Comparison of ENCODE assay signal across 8 cellular contexts in the genomic region with DNA sequence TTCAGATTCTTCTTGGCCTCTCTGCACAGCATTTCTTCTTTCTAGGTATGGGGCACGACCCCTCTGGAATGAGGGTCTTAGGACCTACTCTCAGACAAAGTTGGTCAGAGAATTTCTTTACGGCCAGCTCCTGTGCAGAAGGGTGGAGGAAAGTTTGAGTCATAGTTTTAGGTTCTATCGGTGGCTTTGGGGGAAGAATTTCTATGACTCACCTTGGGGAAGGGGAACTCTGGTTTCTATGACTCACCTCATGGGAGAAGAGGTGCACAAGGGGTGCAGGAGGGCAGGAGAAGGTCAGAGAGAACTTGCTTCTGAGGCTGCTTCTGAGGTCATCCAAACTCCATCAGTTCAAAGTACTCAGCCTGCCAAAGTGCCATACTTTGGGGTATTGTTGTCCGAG. TPM values are rescaled to one million over a fixed set of nuclear protein-coding genes. Genes with fewer than 3 reads are reported as not detected.
A peak's percentile ranks its signal among the peaks of the same experiment; 100 is the strongest.
DNase-seq lines count a peak whose midpoint lies in the region; ATAC-seq and TF ChIP-seq lines count a peak whose summit lies in the region.

No MANE protein-coding gene starts in this region.

- peak; percentile 66 for DNase-seq in glomerular visceral epithelial cell (ENCODE audit: extremely low spot score)
- no peak for DNase-seq in left colon
- no peak for DNase-seq in NCI-H187 (lab: John Stamatoyannopoulos, UW)
- DNase-seq in OCI-M1 (lab: John Stamatoyannopoulos, UW): no peak
- DNase-seq in UCSD-AML1 (lab: John Stamatoyannopoulos, UW; ENCODE audit: unreplicated experiment): no peak

- intact Hi-C loops in left colon (cut with DNase I, micrococcal nuclease): loop anchor here in 1 of 2 donors (10.0 kb wide), 1 partner anchor 1123 kb away; no protein-coding TSS in a partner anchor

- ATAC-seq in GM18511 (IDR thresholded peaks at IDR 0.05; ENCODE audit: unreplicated experiment) (peak; percentile 91), HG02852 (IDR thresholded peaks at IDR 0.05; ENCODE audit: unreplicated experiment) (peak; percentile 85), SK-N-SH treated with all-trans-retinoic acid at 6 μM for 48 hours (peak; percentile 26; the same call in 2 of the 3 replicates), left colon (no peak)

TF ChIP-seq in SK-N-SH treated with all-trans-retinoic acid at 6 μM for 48 hours, 23 proteins besides CTCF, POLR2A, EP300 and RAD21:
- TF ChIP-seq TCF4 (CRISPR knock-in tag; IDR thresholded peaks at IDR 0.05; ENCODE audit: borderline replicate concordance): no peak
- no peak for TF ChIP-seq ZNF70 (CRISPR knock-in tag; IDR thresholded peaks at IDR 0.05)
- no peak for TF ChIP-seq GLIS3 (CRISPR knock-in tag; IDR thresholded peaks at IDR 0.05)
- TF ChIP-seq CSDC2 (CRISPR knock-in tag; IDR thresholded peaks at IDR 0.05): no peak
- TF ChIP-seq, protein P1, sequence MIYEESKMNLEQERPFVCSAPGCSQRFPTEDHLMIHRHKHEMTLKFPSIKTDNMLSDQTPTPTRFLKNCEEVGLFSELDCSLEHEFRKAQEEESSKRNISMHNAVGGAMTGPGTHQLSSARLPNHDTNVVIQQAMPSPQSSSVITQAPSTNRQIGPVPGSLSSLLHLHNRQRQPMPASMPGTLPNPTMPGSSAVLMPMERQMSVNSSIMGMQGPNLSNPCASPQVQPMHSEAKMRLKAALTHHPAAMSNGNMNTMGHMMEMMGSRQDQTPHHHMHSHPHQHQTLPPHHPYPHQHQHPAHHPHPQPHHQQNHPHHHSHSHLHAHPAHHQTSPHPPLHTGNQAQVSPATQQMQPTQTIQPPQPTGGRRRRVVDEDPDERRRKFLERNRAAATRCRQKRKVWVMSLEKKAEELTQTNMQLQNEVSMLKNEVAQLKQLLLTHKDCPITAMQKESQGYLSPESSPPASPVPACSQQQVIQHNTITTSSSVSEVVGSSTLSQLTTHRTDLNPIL (CRISPR knock-in tag; IDR thresholded peaks at IDR 0.05; ENCODE audit: low read depth): no peak
- no peak for TF ChIP-seq ZFP3 (CRISPR knock-in tag; IDR thresholded peaks at IDR 0.05)
- no peak for TF ChIP-seq ARNTL (CRISPR knock-in tag; IDR thresholded peaks at IDR 0.05; ENCODE audit: borderline replicate concordance, low read depth)
- TF ChIP-seq, protein P2, sequence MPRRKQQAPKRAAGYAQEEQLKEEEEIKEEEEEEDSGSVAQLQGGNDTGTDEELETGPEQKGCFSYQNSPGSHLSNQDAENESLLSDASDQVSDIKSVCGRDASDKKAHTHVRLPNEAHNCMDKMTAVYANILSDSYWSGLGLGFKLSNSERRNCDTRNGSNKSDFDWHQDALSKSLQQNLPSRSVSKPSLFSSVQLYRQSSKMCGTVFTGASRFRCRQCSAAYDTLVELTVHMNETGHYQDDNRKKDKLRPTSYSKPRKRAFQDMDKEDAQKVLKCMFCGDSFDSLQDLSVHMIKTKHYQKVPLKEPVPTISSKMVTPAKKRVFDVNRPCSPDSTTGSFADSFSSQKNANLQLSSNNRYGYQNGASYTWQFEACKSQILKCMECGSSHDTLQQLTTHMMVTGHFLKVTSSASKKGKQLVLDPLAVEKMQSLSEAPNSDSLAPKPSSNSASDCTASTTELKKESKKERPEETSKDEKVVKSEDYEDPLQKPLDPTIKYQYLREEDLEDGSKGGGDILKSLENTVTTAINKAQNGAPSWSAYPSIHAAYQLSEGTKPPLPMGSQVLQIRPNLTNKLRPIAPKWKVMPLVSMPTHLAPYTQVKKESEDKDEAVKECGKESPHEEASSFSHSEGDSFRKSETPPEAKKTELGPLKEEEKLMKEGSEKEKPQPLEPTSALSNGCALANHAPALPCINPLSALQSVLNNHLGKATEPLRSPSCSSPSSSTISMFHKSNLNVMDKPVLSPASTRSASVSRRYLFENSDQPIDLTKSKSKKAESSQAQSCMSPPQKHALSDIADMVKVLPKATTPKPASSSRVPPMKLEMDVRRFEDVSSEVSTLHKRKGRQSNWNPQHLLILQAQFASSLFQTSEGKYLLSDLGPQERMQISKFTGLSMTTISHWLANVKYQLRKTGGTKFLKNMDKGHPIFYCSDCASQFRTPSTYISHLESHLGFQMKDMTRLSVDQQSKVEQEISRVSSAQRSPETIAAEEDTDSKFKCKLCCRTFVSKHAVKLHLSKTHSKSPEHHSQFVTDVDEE (CRISPR knock-in tag; IDR thresholded peaks at IDR 0.05): no peak
- no peak for TF ChIP-seq ZC3H10 (CRISPR knock-in tag; IDR thresholded peaks at IDR 0.05)
- TF ChIP-seq, protein P3, sequence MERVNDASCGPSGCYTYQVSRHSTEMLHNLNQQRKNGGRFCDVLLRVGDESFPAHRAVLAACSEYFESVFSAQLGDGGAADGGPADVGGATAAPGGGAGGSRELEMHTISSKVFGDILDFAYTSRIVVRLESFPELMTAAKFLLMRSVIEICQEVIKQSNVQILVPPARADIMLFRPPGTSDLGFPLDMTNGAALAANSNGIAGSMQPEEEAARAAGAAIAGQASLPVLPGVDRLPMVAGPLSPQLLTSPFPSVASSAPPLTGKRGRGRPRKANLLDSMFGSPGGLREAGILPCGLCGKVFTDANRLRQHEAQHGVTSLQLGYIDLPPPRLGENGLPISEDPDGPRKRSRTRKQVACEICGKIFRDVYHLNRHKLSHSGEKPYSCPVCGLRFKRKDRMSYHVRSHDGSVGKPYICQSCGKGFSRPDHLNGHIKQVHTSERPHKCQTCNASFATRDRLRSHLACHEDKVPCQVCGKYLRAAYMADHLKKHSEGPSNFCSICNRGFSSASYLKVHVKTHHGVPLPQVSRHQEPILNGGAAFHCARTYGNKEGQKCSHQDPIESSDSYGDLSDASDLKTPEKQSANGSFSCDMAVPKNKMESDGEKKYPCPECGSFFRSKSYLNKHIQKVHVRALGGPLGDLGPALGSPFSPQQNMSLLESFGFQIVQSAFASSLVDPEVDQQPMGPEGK (CRISPR knock-in tag; IDR thresholded peaks at IDR 0.05; ENCODE audit: borderline replicate concordance): no peak
- no peak for TF ChIP-seq RARB (CRISPR knock-in tag; IDR thresholded peaks at IDR 0.05)

RNA-seq across cellular contexts. Expression of a gene that starts 2.5 kb away (rescaled TPM):
- total RNA-seq in left colon: not detected
